ENCODE assay signal across 9 cellular contexts in the genomic region with DNA sequence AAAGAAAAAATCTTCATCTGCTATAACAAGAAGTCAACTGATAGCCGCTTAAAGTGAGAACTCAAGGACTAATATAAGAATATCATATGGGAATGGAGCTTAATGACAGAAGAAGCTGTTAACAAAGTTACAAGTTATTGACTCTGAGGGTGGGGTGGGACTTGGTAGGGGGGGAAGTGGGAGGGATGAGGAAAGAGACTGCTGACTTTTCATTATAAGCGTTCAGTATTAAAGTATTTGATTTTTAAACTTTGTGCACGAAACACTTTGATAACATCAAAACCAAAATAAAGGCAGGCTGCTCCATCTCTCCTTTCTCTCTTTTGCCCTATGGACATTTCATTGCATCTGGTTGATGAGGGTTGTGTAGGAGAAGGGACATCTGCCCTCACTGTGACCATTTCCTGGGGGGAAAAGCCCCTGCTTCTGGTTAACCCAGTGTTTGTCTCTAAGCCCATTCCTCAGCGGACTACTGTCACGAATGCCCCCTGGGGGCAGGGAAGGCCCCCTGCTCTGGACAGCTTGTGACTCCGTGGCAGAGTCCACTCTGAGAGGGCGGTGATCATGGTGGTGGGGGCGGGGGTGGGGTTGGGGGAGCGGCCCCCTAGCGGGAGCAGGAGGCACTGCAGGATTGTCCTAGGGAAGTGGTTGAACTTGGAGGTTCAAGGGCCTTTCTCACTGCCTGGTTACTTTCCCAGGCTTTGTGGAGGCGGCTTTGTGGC. TPM values are rescaled to one million over a fixed set of nuclear protein-coding genes. Genes with fewer than 3 reads are reported as not detected.
DNase-seq lines count a peak whose midpoint lies in the region; ATAC-seq, FAIRE-seq and TF ChIP-seq lines count a peak whose summit lies in the region.
"Had no signal": no experiment of that assay in that cellular context is flagged by ENCODE, and none has a peak within 500 bp of the region (broad histone marks: within the 10 kb centered on the region; RNA-seq: fewer than 3 reads in every experiment).

No MANE protein-coding gene starts in this region.

- no peak overlapping the region for H3K27ac Mint-ChIP-seq in CD8-positive, alpha-beta memory T cell
- H3K27ac Mint-ChIP-seq in T-helper 2 cell treated with Interferon-gamma antibody and Interleukin-4, amounts not matched to agents 5 μg/mL and 100 μg/mL, for 36 hours: no peak overlapping the region

- H3K9ac ChIP-seq in PC-3 (ENCODE audit: low read length): no peak overlapping the region

- H3K36me3 Mint-ChIP-seq in CD8-positive, alpha-beta memory T cell: no peaks in the 10 kb centered on the region
- no peaks in the 10 kb centered on the region for H3K36me3 Mint-ChIP-seq in T-helper 2 cell treated with Interferon-gamma antibody and Interleukin-4, amounts not matched to agents 5 μg/mL and 100 μg/mL, for 36 hours (ENCODE audit: low read depth)

- no peak for FAIRE-seq in GM12891 (lab: Jason Lieb, UNC)

- H4K20me1 ChIP-seq in PC-3 (ENCODE audit: low read length): no peaks in the 10 kb centered on the region

- TF ChIP-seq CTCF in AG04450 (IDR thresholded peaks at IDR 0.05; ENCODE audit: low read depth, low read length) (peak; percentile 48), PC-3 (conservative IDR thresholded peaks at IDR 0.05; ENCODE audit: low read depth, low read length) (peak; percentile 37; the same call in 1 of the 2 replicates)

- no peaks in the 10 kb centered on the region for H3K27me3 ChIP-seq in AG04450 (ENCODE audit: control insufficient read depth, insufficient read depth, low read length)
- no peaks in the 10 kb centered on the region for H3K27me3 ChIP-seq in PC-3 (ENCODE audit: low read length)
- H3K27me3 ChIP-seq in CD8-positive, alpha-beta memory T cell (ENCODE audit: insufficient read depth, low read length, poor library complexity, severe bottlenecking): no peaks in the 10 kb centered on the region
- H3K27me3 ChIP-seq in effector memory CD4-positive, alpha-beta T cell (replicated peaks; ENCODE audit: control insufficient read depth, insufficient read depth, low read length, poor library complexity, severe bottlenecking): no peaks in the 10 kb centered on the region

- ATAC-seq in PC-3: no peak

- TF ChIP-seq POLR2A in GM12891 (IDR thresholded peaks at IDR 0.05; ENCODE audit: low read depth, low read length): no peak

- H3K9me3 ChIP-seq in AG04450 (ENCODE audit: control insufficient read depth, insufficient read depth, low read length): peaks cover 3% of the 10 kb centered on the region; the same call in 1 of the 2 replicates
- H3K9me3 ChIP-seq in PC-3 (ENCODE audit: low read length): no peaks in the 10 kb centered on the region
- no peaks in the 10 kb centered on the region for H3K9me3 ChIP-seq in CD8-positive, alpha-beta memory T cell (ENCODE audit: low read length)
- no peaks in the 10 kb centered on the region for H3K9me3 ChIP-seq in effector memory CD4-positive, alpha-beta T cell (ENCODE audit: control insufficient read depth, low read length)

- no peaks in the 10 kb centered on the region for H3K4me1 Mint-ChIP-seq in CD8-positive, alpha-beta memory T cell
- no peaks in the 10 kb centered on the region for H3K4me1 Mint-ChIP-seq in T-helper 2 cell treated with Interferon-gamma antibody and Interleukin-4, amounts not matched to agents 5 μg/mL and 100 μg/mL, for 36 hours (ENCODE audit: low read depth)

- H3K4me2 ChIP-seq in PC-3 (ENCODE audit: low read length): no peak overlapping the region

- POLR2A ChIA-PET in AG04450 (lab: Yijun Ruan, JAX) (no interaction called here), PC-3 (lab: Charles Lee; ENCODE audit: unreplicated experiment) (no interaction called here)
- POLR2A ChIA-PET in CD8-positive, alpha-beta memory T cell (lab: Charles Lee): no interaction called here

- no peaks in the 10 kb centered on the region for H3K36me3 ChIP-seq in PC-3 (ENCODE audit: low read depth, low read length)
- H3K36me3 ChIP-seq in CD8-positive, alpha-beta memory T cell (ENCODE audit: insufficient read depth, low read length): no peaks in the 10 kb centered on the region
- no peaks in the 10 kb centered on the region for H3K36me3 ChIP-seq in effector memory CD4-positive, alpha-beta T cell (ENCODE audit: control insufficient read depth, insufficient read depth, low read length)

- peaks cover 36% of the 10 kb centered on the region for H3K4me1 ChIP-seq in PC-3 (ENCODE audit: insufficient read depth, low read length)
- no peaks in the 10 kb centered on the region for H3K4me1 ChIP-seq in CD8-positive, alpha-beta memory T cell (ENCODE audit: insufficient read depth, low read length)
- H3K4me1 ChIP-seq in effector memory CD4-positive, alpha-beta T cell (ENCODE audit: control insufficient read depth, insufficient read depth, low read length, poor library complexity, severe bottlenecking): no peaks in the 10 kb centered on the region

- H2AFZ ChIP-seq in PC-3 (ENCODE audit: low read length): no peak overlapping the region

- CTCF ChIA-PET in AG04450 (lab: Charles Lee): interaction anchor here (0.6 to 2.9 kb wide), 22 partner anchors 8 to 437 kb away, joined by 3 to 34 read pairs (median 4); a partner anchor contains a TSS
- CTCF ChIA-PET in PC-3 (lab: Charles Lee): no interaction called here
- CTCF ChIA-PET in CD8-positive, alpha-beta memory T cell (lab: Charles Lee): interaction anchor here (1.6 kb wide), 1 partner anchor 15 kb away, joined by 5 read pairs; no protein-coding TSS in a partner anchor

- no peak overlapping the region for H3K4me3 ChIP-seq in AG04450 (ENCODE audit: low read depth, low read length)
- H3K4me3 ChIP-seq in PC-3 (ENCODE audit: low read length): no peak overlapping the region
- no peak overlapping the region for H3K4me3 ChIP-seq in CD8-positive, alpha-beta memory T cell (ENCODE audit: low read length)
- no peak overlapping the region for H3K4me3 ChIP-seq in effector memory CD4-positive, alpha-beta T cell (ENCODE audit: insufficient read depth, low read depth, low read length, poor library complexity, severe bottlenecking)

- H3K27me3 Mint-ChIP-seq in CD8-positive, alpha-beta memory T cell: no peaks in the 10 kb centered on the region
- H3K27me3 Mint-ChIP-seq in T-helper 2 cell treated with Interferon-gamma antibody and Interleukin-4, amounts not matched to agents 5 μg/mL and 100 μg/mL, for 36 hours (ENCODE audit: low read depth): no peaks in the 10 kb centered on the region
- H3K27me3 Mint-ChIP-seq: central memory CD8-positive, alpha-beta T cell had no signal

- H3K79me2 ChIP-seq in PC-3 (ENCODE audit: low read length): no peaks in the 10 kb centered on the region

- H3K27ac ChIP-seq in AG04450 (ENCODE audit: low read depth, low read length) (no peak overlapping the region), PC-3 (ENCODE audit: low read length) (no peak overlapping the region)
- no peak overlapping the region for H3K27ac ChIP-seq in CD8-positive, alpha-beta memory T cell (ENCODE audit: low read depth, low read length)
- H3K27ac ChIP-seq in effector memory CD4-positive, alpha-beta T cell (ENCODE audit: insufficient read depth, low read length, poor library complexity, severe bottlenecking): no peak overlapping the region

- H3K4me3 Mint-ChIP-seq in CD8-positive, alpha-beta memory T cell: no peak overlapping the region
- H3K4me3 Mint-ChIP-seq in T-helper 2 cell treated with Interferon-gamma antibody and Interleukin-4, amounts not matched to agents 5 μg/mL and 100 μg/mL, for 36 hours: no peak overlapping the region
- H3K4me3 Mint-ChIP-seq: central memory CD8-positive, alpha-beta T cell had no signal

- DNase-seq in AG04450 (ENCODE audit: low read depth, low spot score): no peak
- peak; percentile 39 for DNase-seq in GM12891 (ENCODE audit: insufficient read length, low spot score)
- peak; percentile 6 for DNase-seq in PC-3
- peak; percentile 38 for DNase-seq in hepatic stellate cell (ENCODE audit: low spot score)
- no peak for DNase-seq in CD8-positive, alpha-beta memory T cell
- no peak for DNase-seq in SHP77 treated with DMSO at 0.1 percent for 48 hours (lab: John Stamatoyannopoulos, UW)
- no peak for DNase-seq in T-helper 2 cell treated with Interferon-gamma antibody and Interleukin-4, amounts not matched to agents 5 μg/mL and 100 μg/mL, for 36 hours (ENCODE audit: low spot score)
- no peak for DNase-seq in effector memory CD4-positive, alpha-beta T cell

- intact Hi-C loops in PC-3 (cut with micrococcal nuclease): loop anchor here (10.0 kb wide), 1 partner anchor 64 kb away; no protein-coding TSS in a partner anchor

- H3K9me2 ChIP-seq in PC-3 (replicated peaks; ENCODE audit: low read length): no peaks in the 10 kb centered on the region

- no TSS peak for BruUV-seq in PC-3 (replicated peaks; lab: Mats Ljungman, UMichigan)

- H3K9me3 Mint-ChIP-seq in CD8-positive, alpha-beta memory T cell: no peaks in the 10 kb centered on the region
- no peaks in the 10 kb centered on the region for H3K9me3 Mint-ChIP-seq in T-helper 2 cell treated with Interferon-gamma antibody and Interleukin-4, amounts not matched to agents 5 μg/mL and 100 μg/mL, for 36 hours
- H3K9me3 Mint-ChIP-seq: central memory CD8-positive, alpha-beta T cell had no signal

- peaks cover 3% of the 10 kb centered on the region for H3F3A ChIP-seq in PC-3 (ENCODE audit: low read length, unreplicated experiment)

TF ChIP-seq in GM12891, 5 proteins besides CTCF, POLR2A, EP300 and RAD21:
- no peak for TF ChIP-seq SPI1 (IDR thresholded peaks at IDR 0.05; ENCODE audit: low read depth, low read length)
- TF ChIP-seq PAX5 (IDR thresholded peaks at IDR 0.05; ENCODE audit: insufficient read depth, low read length, severe bottlenecking): no peak
- TF ChIP-seq TAF1 (IDR thresholded peaks at IDR 0.05; ENCODE audit: low read depth, low read length): no peak
- TF ChIP-seq POU2F2 (IDR thresholded peaks at IDR 0.05; ENCODE audit: low read depth, low read length): no peak
- no peak for TF ChIP-seq POLR2AphosphoS5 (IDR thresholded peaks at IDR 0.05; ENCODE audit: low read depth, low read length)
TF ChIP-seq in GM12891: peak in this region for 0.

RNA-seq across cellular contexts. Expression of a gene that starts 17.4 kb away (rescaled TPM):
- polyA plus RNA-seq in AG04450 (2011; rRNA removed): 0.09 and 0.32 TPM in 2 replicates
- polyA minus RNA-seq in AG04450 (2011; rRNA and poly(A)+ RNA removed): 0.05 and 0.65 TPM in 2 replicates
- polyA plus RNA-seq in GM12891 (2012; ENCODE audit: low read depth, missing spikeins): 0.01 TPM
- total RNA-seq in PC-3 (2014; rRNA removed): not detected in 2 replicates
- not detected for total RNA-seq in CD8-positive, alpha-beta memory T cell
- not detected for polyA plus RNA-seq in CD8-positive, alpha-beta memory T cell

RNA-seq across cellular contexts. Expression of a gene that starts 38.0 kb away (rescaled TPM):
- 5.5 TPM in 2 replicates for polyA plus RNA-seq in AG04450 (2011; rRNA removed)
- 7.1 and 8.8 TPM in 2 replicates for polyA minus RNA-seq in AG04450 (2011; rRNA and poly(A)+ RNA removed)
- polyA plus RNA-seq in GM12891 (2012; ENCODE audit: low read depth, missing spikeins): not detected
- not detected in 2 replicates for total RNA-seq in PC-3 (2014; rRNA removed)
- not detected for total RNA-seq in CD8-positive, alpha-beta memory T cell
- polyA plus RNA-seq in CD8-positive, alpha-beta memory T cell: not detected

RNA-seq across cellular contexts. Expression of a gene that starts 48.3 kb away (rescaled TPM):
- 39.3 and 48.2 TPM in 2 replicates for polyA plus RNA-seq in AG04450 (2011; rRNA removed)
- 9.7 and 15.9 TPM in 2 replicates for polyA minus RNA-seq in AG04450 (2011; rRNA and poly(A)+ RNA removed)
- polyA plus RNA-seq in GM12891 (2012; ENCODE audit: low read depth, missing spikeins): 20.8 TPM
- total RNA-seq in PC-3 (2014; rRNA removed): 7.1 and 8.8 TPM in 2 replicates
- 10 to 100 TPM; 25.7 to 26.1 TPM for total RNA-seq in CD8-positive, alpha-beta memory T cell
- polyA plus RNA-seq in CD8-positive, alpha-beta memory T cell: 54.2 TPM

Comparison
In these comparisons a context has a peak if more than half of its experiments do, and no peak if none do; other contexts are left out.
1. DNase-seq: peak in GM12891 (single experiment), PC-3 (single experiment) and hepatic stellate cell (single experiment); none in AG04450 (single experiment), CD8-positive, alpha-beta memory T cell (0 of 5), SHP77 treated with DMSO at 0.1 percent for 48 hours (single experiment), T-helper 2 cell treated with Interferon-gamma antibody and Interleukin-4, amounts not matched to agents 5 μg/mL and 100 μg/mL, for 36 hours (single experiment) and effector memory CD4-positive, alpha-beta T cell (0 of 3).